Comparison of ENCODE assay signal across 8 cellular contexts in the genomic region with DNA sequence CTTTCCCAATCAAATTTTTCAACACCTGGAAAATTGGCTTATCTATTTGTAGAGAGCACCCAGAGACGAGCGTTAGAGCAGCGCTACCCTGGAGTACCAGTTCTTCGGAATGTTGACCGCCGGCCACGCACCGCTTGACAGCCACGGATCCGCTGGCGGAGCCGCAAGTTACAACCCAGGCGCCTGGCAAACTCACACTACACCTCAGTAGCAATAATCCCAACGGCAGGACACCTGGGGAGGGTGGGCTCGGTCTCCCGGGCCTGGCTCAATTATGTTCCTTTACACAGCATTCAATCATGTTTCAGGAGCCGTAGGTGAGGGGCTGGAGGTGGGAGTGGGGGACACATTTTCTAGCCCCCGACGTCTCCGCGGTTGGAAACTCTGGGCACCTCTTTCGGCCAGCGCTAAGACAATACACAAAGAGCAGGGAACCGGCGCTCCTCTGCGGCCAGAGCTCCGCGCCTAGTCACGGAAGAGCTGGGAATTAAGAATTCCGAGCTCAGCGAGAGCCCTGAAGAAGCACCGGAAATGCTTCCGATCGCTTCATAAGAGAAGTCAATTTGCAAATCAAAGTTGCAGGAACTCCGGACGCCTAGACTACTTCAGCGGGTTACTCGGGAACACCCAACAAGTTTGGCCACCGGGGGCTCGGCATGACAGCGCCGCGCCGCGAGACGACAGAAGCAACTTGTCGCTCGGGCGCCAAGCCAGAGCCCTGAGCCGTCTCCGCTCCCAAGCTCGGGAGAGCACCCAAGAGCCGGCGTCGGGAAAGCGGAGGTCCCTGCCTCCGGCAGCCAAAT. TPM values are rescaled to one million over a fixed set of nuclear protein-coding genes. Genes with fewer than 3 reads are reported as not detected.
DNase-seq lines count a peak whose midpoint lies in the region; ATAC-seq, FAIRE-seq and TF ChIP-seq lines count a peak whose summit lies in the region.

No MANE protein-coding gene starts in this region.

- H3K4me1 Mint-ChIP-seq in CD14-positive monocyte, result peaks cover 40% of the 10 kb centered on the region
- H3K4me1 Mint-ChIP-seq in T-helper 1 cell treated with Interleukin-12 subunit alpha and Interleukin-12 subunit beta and Interleukin-4 antibody, amounts not matched to agents 30 μg/mL and 1 μg/mL, for 36 hours (ENCODE audit: low read depth), result peaks cover 48% of the 10 kb centered on the region

- H3K27ac Mint-ChIP-seq in CD14-positive monocyte, result peak overlapping the region in 6 of 7 donors; percentile 42 to 90 (median 68)
- H3K27ac Mint-ChIP-seq in T-helper 1 cell treated with Interleukin-12 subunit alpha and Interleukin-12 subunit beta and Interleukin-4 antibody, amounts not matched to agents 30 μg/mL and 1 μg/mL, for 36 hours, result peak overlapping the region; percentile 90

- peaks cover 72 to 80% (median 76%) of the 10 kb centered on the region in 3 donors for H3K27me3 Mint-ChIP-seq in CD14-positive monocyte (ENCODE audit: low read depth in 3 of 3)
- peaks cover 42% of the 10 kb centered on the region for H3K27me3 Mint-ChIP-seq in T-helper 1 cell treated with Interleukin-12 subunit alpha and Interleukin-12 subunit beta and Interleukin-4 antibody, amounts not matched to agents 30 μg/mL and 1 μg/mL, for 36 hours (ENCODE audit: low read depth)

- peak; percentile 67 for FAIRE-seq in keratinocyte (lab: Jason Lieb, UNC)

- no peak for TF ChIP-seq CTCF in CD14-positive monocyte (IDR thresholded peaks at IDR 0.05)
- TF ChIP-seq CTCF in KMS-11 (conservative IDR thresholded peaks at IDR 0.05; ENCODE audit: low read depth, low read length), result no peak
- peak in 1 of 3 experiments; percentile 10 for TF ChIP-seq CTCF in keratinocyte (optimal IDR thresholded peaks at IDR 0.05 in 1 of 3, IDR thresholded peaks at IDR 0.05 in 1 of 3, conservative IDR thresholded peaks at IDR 0.05 in 1 of 3; ENCODE audit: extremely low read depth in 1 of 3, insufficient read depth in 2 of 3, low read length in 3 of 3)

- H3K79me2 ChIP-seq in KMS-11 (ENCODE audit: insufficient read depth, low read depth), result peaks cover 58% of the 10 kb centered on the region
- H3K79me2 ChIP-seq in keratinocyte (ENCODE audit: control insufficient read depth, insufficient read depth, low read length), result peaks cover 55% of the 10 kb centered on the region

- peak overlapping the region; percentile 83 for H2AFZ ChIP-seq in KMS-11 (ENCODE audit: low read depth)
- H2AFZ ChIP-seq in keratinocyte (ENCODE audit: control insufficient read depth, low read length), result peak overlapping the region; percentile 98

- peak overlapping the region; percentile 96 for H3K4me2 ChIP-seq in KMS-11
- peak overlapping the region; percentile 96 for H3K4me2 ChIP-seq in keratinocyte (ENCODE audit: control insufficient read depth, extremely low read depth, insufficient read depth, low read depth, low read length)

- H3K9me1 ChIP-seq in keratinocyte (ENCODE audit: control insufficient read depth, extremely low read depth, insufficient read depth, low read length), result no peaks in the 10 kb centered on the region

- intact Hi-C loops in CD14-positive monocyte (cut with micrococcal nuclease), result loop anchor here in 1 of 2 donors (10.0 kb wide), 1 partner anchor 62 kb away; no protein-coding TSS in a partner anchor

- peak; percentile 35 for ATAC-seq in GM19035 (IDR thresholded peaks at IDR 0.05; ENCODE audit: unreplicated experiment)

- H3K9me3 ChIP-seq in keratinocyte (ENCODE audit: control insufficient read depth, low read depth, low read length), result no peaks in the 10 kb centered on the region

- peak overlapping the region; percentile 84 to 96 for H3K4me3 Mint-ChIP-seq in CD14-positive monocyte
- H3K4me3 Mint-ChIP-seq in T-helper 1 cell treated with Interleukin-12 subunit alpha and Interleukin-12 subunit beta and Interleukin-4 antibody, amounts not matched to agents 30 μg/mL and 1 μg/mL, for 36 hours, result peak overlapping the region; percentile 98

- H3K9ac ChIP-seq in KMS-11 (peak overlapping the region; percentile 78), keratinocyte (ENCODE audit: control insufficient read depth, extremely low read depth, insufficient read depth, low read length) (peak overlapping the region; percentile 94)

- no peaks in the 10 kb centered on the region for H3K27me3 ChIP-seq in KMS-11 (ENCODE audit: insufficient read depth, low read depth)
- no peaks in the 10 kb centered on the region for H3K27me3 ChIP-seq in keratinocyte (ENCODE audit: control insufficient read depth, extremely low read depth, insufficient read depth, low read length)

- dilution Hi-C loops in keratinocyte (cut with MboI; ENCODE audit: extremely low pct_ligation_motif_present, low sequenced_read_pairs), result no loop called here

- H3K4me3 ChIP-seq in KMS-11 (IDR thresholded peaks at IDR 0.05; ENCODE audit: insufficient read depth, low read depth, low read length) (peak overlapping the region; percentile 97), keratinocyte (ENCODE audit: control insufficient read depth in 2 of 3, extremely low read depth in 1 of 3, insufficient read depth in 2 of 3, low read depth in 1 of 3, low read length in 3 of 3) (peak overlapping the region; percentile 73 to 97 (median 96)), skin epidermis (peak overlapping the region; percentile 58 to 80 (median 68))

- DNase-seq in CD14-positive monocyte (ENCODE audit: low spot score) (no peak), cerebellum (ENCODE audit: low spot score) (peak; percentile 46), keratinocyte (ENCODE audit: low read depth, low spot score) (no peak), COLO829 (ENCODE audit: low spot score) (no peak)

- H4K20me1 ChIP-seq in KMS-11 (ENCODE audit: insufficient read depth) (no peaks in the 10 kb centered on the region), keratinocyte (ENCODE audit: control insufficient read depth, extremely low read depth, insufficient read depth, low read length) (no peaks in the 10 kb centered on the region)

- no peaks in the 10 kb centered on the region for H3K36me3 ChIP-seq in KMS-11 (ENCODE audit: insufficient read depth)
- no peaks in the 10 kb centered on the region for H3K36me3 ChIP-seq in keratinocyte (ENCODE audit: control insufficient read depth in 2 of 2, extremely low read depth in 1 of 2, insufficient read depth in 2 of 2, low read length in 2 of 2)

- H3K27ac ChIP-seq in KMS-11, result peak overlapping the region; percentile 82
- H3K27ac ChIP-seq in keratinocyte (ENCODE audit: control insufficient read depth, insufficient read depth, low read length), result peak overlapping the region; percentile 95
- H3K27ac ChIP-seq in skin epidermis, result peak overlapping the region in 20 of 21 experiments; percentile 15 to 95 (median 87)

- H3K36me3 Mint-ChIP-seq in CD14-positive monocyte, result peaks cover 8 to 10% of the 10 kb centered on the region in 2 donors
- peaks cover 26% of the 10 kb centered on the region for H3K36me3 Mint-ChIP-seq in T-helper 1 cell treated with Interleukin-12 subunit alpha and Interleukin-12 subunit beta and Interleukin-4 antibody, amounts not matched to agents 30 μg/mL and 1 μg/mL, for 36 hours (ENCODE audit: low read depth)

- H3K9me3 Mint-ChIP-seq in CD14-positive monocyte, result peaks cover 0 to 19% (median 11%) of the 10 kb centered on the region in 7 donors
- H3K9me3 Mint-ChIP-seq in T-helper 1 cell treated with Interleukin-12 subunit alpha and Interleukin-12 subunit beta and Interleukin-4 antibody, amounts not matched to agents 30 μg/mL and 1 μg/mL, for 36 hours, result no peaks in the 10 kb centered on the region

- peaks cover 42% of the 10 kb centered on the region for H3K4me1 ChIP-seq in KMS-11 (ENCODE audit: low read depth, poor library complexity, severe bottlenecking)
- peaks cover 19% of the 10 kb centered on the region for H3K4me1 ChIP-seq in keratinocyte (ENCODE audit: control insufficient read depth, extremely low read depth, insufficient read depth, low read length)

RNA-seq across cellular contexts. Expression of a gene that starts 1.0 kb away (rescaled TPM):
- polyA plus RNA-seq in CD14-positive monocyte, result under 1 TPM; 0.37 to 0.59 TPM
- 41.1 TPM for total RNA-seq in cerebellum
- polyA plus RNA-seq in keratinocyte, result 5.5 to 9.0 TPM (median 8.8 TPM) in 3 replicates
- 0.84 TPM for polyA plus RNA-seq in keratinocyte (2011; ENCODE audit: low read depth)
- 4.5 and 5.8 TPM in 2 replicates for polyA plus RNA-seq in keratinocyte (2011; cell fraction: cytosol; rRNA removed)
- polyA plus RNA-seq in keratinocyte (2011; cell fraction: nucleus; rRNA removed), result 7.0 and 7.2 TPM in 2 replicates
- polyA plus RNA-seq in keratinocyte (2012; ENCODE audit: low replicate concordance), result 3.7 and 7.1 TPM in 2 replicates
- 10.9 to 13.4 TPM (median 12.3 TPM) in 3 replicates for polyA minus RNA-seq in keratinocyte
- polyA minus RNA-seq in keratinocyte (2011; cell fraction: cytosol; rRNA and poly(A)+ RNA removed), result 7.5 TPM
- polyA minus RNA-seq in keratinocyte (2011; cell fraction: nucleus; rRNA and poly(A)+ RNA removed), result 6.9 and 11.7 TPM in 2 replicates
